Comparison of ENCODE assay signal across 7 cellular contexts in the genomic region with DNA sequence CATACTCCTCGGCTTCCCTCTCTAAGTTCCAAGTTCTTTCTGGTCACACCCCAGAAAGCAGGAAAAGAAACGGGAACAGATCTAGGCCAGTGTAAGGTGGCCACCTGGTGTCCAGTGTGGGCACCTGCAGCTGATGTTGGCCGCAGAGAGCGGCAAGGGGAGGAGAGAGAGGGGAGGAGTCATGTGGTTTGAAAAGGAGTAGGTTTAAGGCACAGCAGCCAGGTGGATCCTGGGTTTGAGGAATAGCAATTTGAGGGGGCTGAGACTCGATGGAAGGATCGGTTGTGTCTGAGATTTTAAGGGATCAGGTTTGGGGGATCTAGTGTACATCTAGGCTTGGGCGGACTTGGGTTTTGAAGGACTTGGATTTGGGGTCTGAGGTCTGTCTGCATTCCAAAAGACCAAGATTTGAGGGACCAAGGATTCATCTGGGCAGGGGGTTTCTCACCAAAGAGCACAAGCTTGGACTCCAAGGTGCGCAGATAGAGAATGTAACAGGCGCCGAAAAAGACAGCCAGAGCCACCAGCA. TPM values are rescaled to one million over a fixed set of nuclear protein-coding genes. Genes with fewer than 3 reads are reported as not detected.
DNase-seq lines count a peak whose midpoint lies in the region; ATAC-seq, FAIRE-seq and TF ChIP-seq lines count a peak whose summit lies in the region.

No MANE protein-coding gene starts in this region.

- DNase-seq in amygdala (lab: John Stamatoyannopoulos, UW) (peak in 34 of 56 donors; percentile 2 to 58 (median 24)), heart right ventricle (peak; percentile 54 to 63), osteocyte (ENCODE audit: extremely low spot score, unreplicated experiment) (no peak)

- no peak overlapping the region for H3K9ac ChIP-seq in HUES64 (ENCODE audit: low read depth, low read length)
- H3K9ac ChIP-seq in OCI-LY3 (ENCODE audit: low read length): peak overlapping the region; percentile 89

- peak overlapping the region; percentile 94 for H3K4me2 ChIP-seq in OCI-LY3 (ENCODE audit: low read length)

- H3K4me1 Mint-ChIP-seq in osteocyte (ENCODE audit: unreplicated experiment): peaks cover 18% of the 10 kb centered on the region

- H3K4me3 Mint-ChIP-seq in osteocyte (ENCODE audit: unreplicated experiment): peak overlapping the region; percentile 84

- H2AFZ ChIP-seq in OCI-LY3 (ENCODE audit: low read depth, low read length): 0 out of 2 replicates have a peak overlapping the region, but pooled peaks have one; percentile 70

- peaks cover 17% of the 10 kb centered on the region for H3K36me3 Mint-ChIP-seq in osteocyte (ENCODE audit: unreplicated experiment)

- 14% methylated on average over 10 of the region's 10 CpGs for WGBS in HUES64
- 15 to 19% methylated on average over 10 of the region's 10 CpGs for WGBS in heart right ventricle, 2 donors

- H3K36me3 ChIP-seq in HUES64 (ENCODE audit: insufficient read depth, low read length) (peaks cover 11% of the 10 kb centered on the region), OCI-LY3 (replicated peaks; ENCODE audit: low read depth, low read length) (peaks cover 3% of the 10 kb centered on the region), heart right ventricle (peaks cover 0 to 28% (median 0%) of the 10 kb centered on the region in 9 donors)

- intact Hi-C loops in heart right ventricle (cut with DNase I): loop anchor here in 7 of 10 donors (5.0 kb wide), 3 partner anchors 76 to 96 kb away; a partner anchor contains a TSS

- no peaks in the 10 kb centered on the region for H4K20me1 ChIP-seq in OCI-LY3 (ENCODE audit: insufficient read depth, low read length)

- H3K4me1 ChIP-seq in HUES64 (ENCODE audit: insufficient read depth, low read length) (peaks cover 5% of the 10 kb centered on the region), OCI-LY3 (ENCODE audit: low read length) (peaks cover 12% of the 10 kb centered on the region), heart right ventricle (peaks cover 6 to 34% (median 21%) of the 10 kb centered on the region in 9 donors)

- H3K27ac ChIP-seq in HUES64 (ENCODE audit: low read depth, low read length): no peak overlapping the region
- no peak overlapping the region for H3K27ac ChIP-seq in OCI-LY3 (ENCODE audit: low read length)
- H3K27ac ChIP-seq in heart right ventricle: peak overlapping the region in 9 of 10 donors; percentile 69 to 94 (median 89)

- TF ChIP-seq CTCF in OCI-LY3 (IDR thresholded peaks at IDR 0.05; ENCODE audit: low read depth, low read length) (peak; percentile 88), heart right ventricle (IDR thresholded peaks at IDR 0.05) (peak; percentile 61 to 91 (median 77)), osteocyte (IDR thresholded peaks at IDR 0.05) (peak; percentile 81)

- no peaks in the 10 kb centered on the region for H3K79me2 ChIP-seq in OCI-LY3 (ENCODE audit: low read length)

- no peaks in the 10 kb centered on the region for H3K9me3 ChIP-seq in HUES64 (ENCODE audit: insufficient read depth, low read depth, low read length)
- no peaks in the 10 kb centered on the region for H3K9me3 ChIP-seq in OCI-LY3 (ENCODE audit: insufficient read depth, low read length)
- no peaks in the 10 kb centered on the region for H3K9me3 ChIP-seq in heart right ventricle

- peak; percentile 96 for FAIRE-seq in G401.6 (lab: Jason Lieb, UNC)

- peak overlapping the region; percentile 90 for H3K27ac Mint-ChIP-seq in osteocyte (ENCODE audit: unreplicated experiment)

- no peaks in the 10 kb centered on the region for H3K9me3 Mint-ChIP-seq in osteocyte (ENCODE audit: unreplicated experiment)

- ATAC-seq in heart right ventricle: peak; percentile 49 to 77 (median 68)
- no peak for ATAC-seq in GM18502 (IDR thresholded peaks at IDR 0.05; ENCODE audit: poor library complexity, unreplicated experiment)

- H3K27me3 ChIP-seq in HUES64 (ENCODE audit: insufficient read depth, low read length) (no peaks in the 10 kb centered on the region), OCI-LY3 (ENCODE audit: low read depth, low read length) (no peaks in the 10 kb centered on the region), heart right ventricle (no peaks in the 10 kb centered on the region)

- no peaks in the 10 kb centered on the region for H3K27me3 Mint-ChIP-seq in osteocyte (ENCODE audit: unreplicated experiment)

- peak overlapping the region; percentile 93 for H3K4me3 ChIP-seq in HUES64 (ENCODE audit: low read length)
- H3K4me3 ChIP-seq in OCI-LY3 (ENCODE audit: low read length): peak overlapping the region; percentile 91
- peak overlapping the region; percentile 57 to 100 (median 96) for H3K4me3 ChIP-seq in heart right ventricle

RNA-seq across cellular contexts. Expression of a gene that starts 1.2 kb away (rescaled TPM):
- polyA plus RNA-seq in HUES64 (2013, experiment 1 of 2): 65.1 TPM
- polyA plus RNA-seq in HUES64 (2013, experiment 2 of 2): 69.9 TPM
- 100 to 1,000 TPM in 1 of 10 donors, 10 to 100 TPM in 9; 34.5 to 117 (median 46.9) TPM for total RNA-seq in heart right ventricle
- 100 to 1,000 TPM; 104 to 270 TPM for polyA plus RNA-seq in heart right ventricle
- 265 and 268 TPM in 2 replicates for total RNA-seq in osteocyte

RNA-seq across cellular contexts. Expression of a gene that starts 29.7 kb away (rescaled TPM):
- polyA plus RNA-seq in HUES64 (2013, experiment 1 of 2): not detected
- not detected for polyA plus RNA-seq in HUES64 (2013, experiment 2 of 2)
- total RNA-seq in heart right ventricle: under 1 TPM in 3 of 10 donors, not detected in 7; 0.12 to 0.17 (median 0.13) TPM
- polyA plus RNA-seq in heart right ventricle: under 1 TPM; 0.04 to 0.22 TPM
- total RNA-seq in osteocyte: 0.29 and 0.38 TPM in 2 replicates

RNA-seq across cellular contexts. Expression of a gene that starts 36.1 kb away (rescaled TPM):
- 12.3 TPM for polyA plus RNA-seq in HUES64 (2013, experiment 1 of 2)
- 12.9 TPM for polyA plus RNA-seq in HUES64 (2013, experiment 2 of 2)
- total RNA-seq in heart right ventricle (100 to 1,000 TPM; 245 to 419 (median 347) TPM), osteocyte (not detected in 2 replicates)
- polyA plus RNA-seq in heart right ventricle: 10 to 100 TPM; 38.0 to 87.1 TPM

Comparison
In these comparisons a context has a peak if more than half of its experiments do, and no peak if none do; other contexts are left out.
1. H3K27ac ChIP-seq: peak in heart right ventricle (9 of 10); none in HUES64 (single experiment) and OCI-LY3 (single experiment).
2. RNA of a gene that starts 36.1 kb away (total RNA-seq): 245 to 419 TPM in heart right ventricle; not detected in osteocyte; every median in the first group is over 100 times any median in the second.
3. Peak in every context shown above with its lines, with median percentiles within 50 percentile points of each other: H3K4me3 ChIP-seq and CTCF ChIP-seq.